Comparison of ENCODE assay signal across 8 cellular contexts in the genomic region with DNA sequence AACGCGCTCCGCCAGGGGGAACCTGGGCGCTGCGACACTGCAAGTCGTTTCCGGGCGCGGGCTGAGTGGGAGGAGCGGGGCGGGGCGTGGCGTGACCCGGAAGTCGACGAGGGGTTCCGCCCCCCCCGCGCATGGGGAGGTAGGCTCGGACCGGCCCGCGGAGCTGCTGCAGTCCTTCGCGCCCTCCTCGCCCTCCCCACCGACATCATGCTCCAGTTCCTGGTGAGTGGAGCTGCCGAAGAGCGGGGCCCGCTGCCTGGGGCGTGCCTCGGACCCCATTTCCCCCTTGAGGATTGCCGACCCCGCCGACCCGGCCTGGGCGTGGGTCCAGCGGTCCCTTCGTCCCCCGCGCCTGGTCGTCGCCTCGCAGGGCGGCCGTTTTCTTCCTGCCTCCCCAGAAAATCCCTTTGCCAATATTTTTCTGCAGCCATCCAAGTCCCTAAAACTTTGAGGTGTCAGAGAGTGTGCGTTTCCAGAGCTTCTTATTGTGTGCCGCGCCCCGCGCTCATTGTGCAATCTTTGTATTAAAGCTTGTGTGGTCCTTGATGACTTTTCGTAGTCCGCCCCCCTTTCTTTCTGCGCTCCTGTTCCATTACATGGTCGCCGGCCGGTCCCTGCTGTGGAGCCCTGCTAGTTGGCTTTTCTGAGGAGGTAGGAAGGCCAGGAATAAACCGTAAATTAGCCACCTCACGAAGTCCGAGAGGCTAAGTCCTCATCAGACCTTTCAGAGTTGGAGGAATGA. TPM values are rescaled to one million over a fixed set of nuclear protein-coding genes. Genes with fewer than 3 reads are reported as not detected.
DNase-seq lines count a peak whose midpoint lies in the region; ATAC-seq and TF ChIP-seq lines count a peak whose summit lies in the region.

A gene (plus strand): TSS at position 142 of the 742 bp plus-strand sequence.

- TF ChIP-seq CTCF in BJ (IDR thresholded peaks at IDR 0.05; ENCODE audit: insufficient read depth, low read depth, low read length) (peak; percentile 77; the same call in 1 of the 2 replicates), chondrocyte (IDR thresholded peaks at IDR 0.05) (no peak)

- peaks cover 44% of the 10 kb centered on the region for H3K4me1 Mint-ChIP-seq in activated CD4-positive, alpha-beta T cell treated with anti-CD3 and anti-CD28 coated beads for 36 hours
- H3K4me1 Mint-ChIP-seq in chondrocyte (ENCODE audit: low read depth), result peaks cover 40% of the 10 kb centered on the region

- H3K27me3 ChIP-seq in BJ (ENCODE audit: control insufficient read depth, insufficient read depth, low read length), result no peaks in the 10 kb centered on the region

- ATAC-seq in HG03439 (IDR thresholded peaks at IDR 0.05; ENCODE audit: unreplicated experiment), result peak; percentile 94
- ATAC-seq in activated CD4-positive, alpha-beta T cell treated with anti-CD3 and anti-CD28 coated beads for 36 hours, result peak; percentile 82

- intact Hi-C loops in activated CD4-positive, alpha-beta T cell treated with anti-CD3 and anti-CD28 coated beads for 36 hours (cut with DNase I, micrococcal nuclease), result loop anchor here (1.0 to 5.0 kb wide), 12 partner anchors 105 to 1016 kb away; a partner anchor contains a TSS

- peak within 1 kb of the TSS; percentile 100 for H3K4me3 ChIP-seq in BJ (ENCODE audit: low read depth, low read length)

- H3K36me3 ChIP-seq in BJ (ENCODE audit: control insufficient read depth, insufficient read depth, low read length), result no peaks in the 10 kb centered on the region; the same call in 1 of the 2 replicates

- POLR2A ChIA-PET in BJ (lab: Charles Lee), result interaction anchor here (0.6 to 1.2 kb wide), 4 partner anchors 23 to 676 kb away, joined by 3 to 14 read pairs (median 3); no protein-coding TSS in a partner anchor
- POLR2A ChIA-PET in activated CD4-positive, alpha-beta T cell treated with anti-CD3 and anti-CD28 coated beads for 36 hours (lab: Charles Lee), result interaction anchor here (0.6 to 1.2 kb wide), 4 partner anchors 17 to 1016 kb away, joined by 3 to 4 read pairs (median 3); no protein-coding TSS in a partner anchor

- H3K4me3 Mint-ChIP-seq in activated CD4-positive, alpha-beta T cell treated with anti-CD3 and anti-CD28 coated beads for 36 hours, result peak within 1 kb of the TSS; percentile 96
- H3K4me3 Mint-ChIP-seq in chondrocyte (ENCODE audit: unreplicated experiment), result peak within 1 kb of the TSS; percentile 99

- H3K27me3 Mint-ChIP-seq in activated CD4-positive, alpha-beta T cell treated with anti-CD3 and anti-CD28 coated beads for 36 hours, result no peaks in the 10 kb centered on the region
- no peaks in the 10 kb centered on the region for H3K27me3 Mint-ChIP-seq in chondrocyte (ENCODE audit: low read depth)

- DNase-seq in BJ (ENCODE audit: low read depth), result peak; percentile 69
- peak; percentile 90 for DNase-seq in GM19238 (ENCODE audit: insufficient read length, low spot score)
- DNase-seq in NCI-H510A (lab: John Stamatoyannopoulos, UW), result peak; percentile 81
- DNase-seq in activated CD4-positive, alpha-beta T cell treated with anti-CD3 and anti-CD28 coated beads for 36 hours, result peak; percentile 99
- DNase-seq in chondrocyte (ENCODE audit: low spot score), result peak; percentile 99
- DNase-seq in kidney glomerular epithelial cell (lab: John Stamatoyannopoulos, UW), result peak; percentile 88
- peak; percentile 94 for DNase-seq in stimulated activated CD4-positive, alpha-beta T cell treated with anti-CD3 and anti-CD28 coated beads, Interleukin-15, amount 100 ng/mL, for 48 hours (ENCODE audit: low read depth in 2 of 2)

- H3K27ac Mint-ChIP-seq in activated CD4-positive, alpha-beta T cell treated with anti-CD3 and anti-CD28 coated beads for 36 hours, result peak within 1 kb of the TSS; percentile 91
- H3K27ac Mint-ChIP-seq in chondrocyte (ENCODE audit: unreplicated experiment), result peak within 1 kb of the TSS; percentile 99

- CTCF ChIA-PET in BJ (lab: Yijun Ruan, JAX), result interaction anchor here (0.6 to 4.5 kb wide), 26 partner anchors 10 to 775 kb away, joined by 3 to 39 read pairs (median 4); no protein-coding TSS in a partner anchor
- CTCF ChIA-PET in activated CD4-positive, alpha-beta T cell treated with anti-CD3 and anti-CD28 coated beads for 36 hours (lab: Charles Lee), result interaction anchor here (0.8 to 1.8 kb wide), 7 partner anchors 9 to 382 kb away, joined by 3 to 7 read pairs (median 5); no protein-coding TSS in a partner anchor

- peaks cover 21% of the 10 kb centered on the region for H3K36me3 Mint-ChIP-seq in activated CD4-positive, alpha-beta T cell treated with anti-CD3 and anti-CD28 coated beads for 36 hours (ENCODE audit: low read depth)
- H3K36me3 Mint-ChIP-seq in chondrocyte (ENCODE audit: low read depth), result no peaks in the 10 kb centered on the region

- no peaks in the 10 kb centered on the region for H3K9me3 Mint-ChIP-seq in activated CD4-positive, alpha-beta T cell treated with anti-CD3 and anti-CD28 coated beads for 36 hours (ENCODE audit: low read depth)
- H3K9me3 Mint-ChIP-seq in chondrocyte (ENCODE audit: low read depth), result no peaks in the 10 kb centered on the region

RNA-seq across cellular contexts. Expression of the gene that starts here (rescaled TPM):
- polyA plus RNA-seq in BJ (2011; rRNA removed), result 17.0 and 37.2 TPM in 2 replicates
- 8.3 and 12.0 TPM in 2 replicates for polyA minus RNA-seq in BJ (2011; rRNA and poly(A)+ RNA removed)
- 10 to 100 TPM; 18.7 to 20.7 TPM for total RNA-seq in activated CD4-positive, alpha-beta T cell treated with anti-CD3 and anti-CD28 coated beads for 36 hours
- 34.7 to 53.0 TPM (median 36.7 TPM) in 3 replicates for total RNA-seq in chondrocyte

Comparison
In these comparisons a context has a peak if more than half of its experiments do, and no peak if none do; other contexts are left out.
1. Peak in every context shown above with its lines: DNase-seq, ATAC-seq and H3K4me3 ChIP-seq.